Comparison of ENCODE assay signal across 25 cellular contexts in genomic region chr20:5433352-5433751, GRCh38.
"Had no signal": no experiment of that assay in that cellular context is flagged by ENCODE, and none has a peak within 500 bp of the region (broad histone marks: within the 10 kb centered on the region; RNA-seq: fewer than 3 reads in every experiment).

No MANE protein-coding gene starts in this region.

- DNase-seq: activated CD4-positive, alpha-beta T cell treated with anti-CD3 and anti-CD28 coated beads for 4 hours; activated CD4-positive, alpha-beta T cell treated with anti-CD3 and anti-CD28 coated beads, Interleukin-2, amount 50 U/mL, for 4 hours; activated CD8-positive, alpha-beta memory T cell treated with anti-CD3 and anti-CD28 coated beads, Interleukin-2, amount 10 ng/mL, durations not matched to agents 7 days and 5 days; activated effector memory CD4-positive, alpha-beta T cell treated with Interleukin-2 at 50 U/mL for 16 hours; activated naive CD4-positive, alpha-beta T cell; activated T-cell treated with anti-CD3 and anti-CD28 coated beads, Interleukin-2, amount 50 U/mL, for 24 hours; body of pancreas; MG63; MV-4-11; NCI-H1092 treated with DMSO at 0.1 percent for 48 hours; NCI-H1436; NCI-H187 treated with DMSO at 0.1 percent for 48 hours; NCI-H2081 treated with DMSO at 0.1 percent for 48 hours; NCI-H2171; NCI-H2227 treated with DMSO at 0.1 percent for 48 hours; NCI-H526; NCI-H82; Peyer's patch; SHP77 had no signal

- H3K27ac Mint-ChIP-seq: activated CD8-positive, alpha-beta memory T cell treated with anti-CD3 and anti-CD28 coated beads, Interleukin-2, amount 10 ng/mL, durations not matched to agents 7 days and 5 days; activated naive CD4-positive, alpha-beta T cell treated with anti-CD3 and anti-CD28 coated beads, Interleukin-2, amount 50 U/mL, for 24 hours; activated T-cell treated with anti-CD3 and anti-CD28 coated beads, Interleukin-2, amount 50 U/mL, for 24 hours; activated T-helper 1 cell treated with anti-CD3 and anti-CD28 coated beads, Interleukin-12 subunit alpha, Interleukin-12 subunit beta, Interleukin-2, Interleukin-4 antibody, amounts not matched to agents 30 ng/mL and 10 ng/mL and 1 ng/mL, durations not matched to agents 14 hours and 24 hours and 36 hours; T-helper 1 cell treated with Interleukin-12 subunit alpha and Interleukin-12 subunit beta and Interleukin-4 antibody, amounts not matched to agents 30 μg/mL and 1 μg/mL, for 36 hours had no signal

- ATAC-seq: activated CD4-positive, CD25-positive, alpha-beta regulatory T cell treated with anti-CD3 and anti-CD28 coated beads, Interleukin-2, amount 50 U/mL, for 24 hours; activated CD8-positive, alpha-beta memory T cell treated with anti-CD3 and anti-CD28 coated beads, Interleukin-2, amount 10 ng/mL, durations not matched to agents 7 days and 5 days; body of pancreas; SK-N-SH treated with all-trans-retinoic acid at 6 μM for 48 hours had no signal

- H3K9me3 Mint-ChIP-seq: activated naive CD4-positive, alpha-beta T cell treated with anti-CD3 and anti-CD28 coated beads, Interleukin-2, amount 50 U/mL, for 24 hours; activated T-cell treated with anti-CD3 and anti-CD28 coated beads, Interleukin-2, amount 50 U/mL, for 24 hours; activated T-helper 1 cell treated with anti-CD3 and anti-CD28 coated beads, Interleukin-12 subunit alpha, Interleukin-12 subunit beta, Interleukin-2, Interleukin-4 antibody, amounts not matched to agents 30 ng/mL and 10 ng/mL and 1 ng/mL, durations not matched to agents 14 hours and 24 hours and 36 hours; central memory CD8-positive, alpha-beta T cell; T-helper 1 cell treated with Interleukin-12 subunit alpha and Interleukin-12 subunit beta and Interleukin-4 antibody, amounts not matched to agents 30 μg/mL and 1 μg/mL, for 36 hours had no signal

- H3K4me1 Mint-ChIP-seq: activated CD8-positive, alpha-beta memory T cell treated with anti-CD3 and anti-CD28 coated beads, Interleukin-2, amount 10 ng/mL, durations not matched to agents 7 days and 5 days; activated naive CD4-positive, alpha-beta T cell treated with anti-CD3 and anti-CD28 coated beads, Interleukin-2, amount 50 U/mL, for 24 hours; central memory CD8-positive, alpha-beta T cell had no signal

- H3K36me3 Mint-ChIP-seq: activated CD8-positive, alpha-beta memory T cell treated with anti-CD3 and anti-CD28 coated beads, Interleukin-2, amount 10 ng/mL, durations not matched to agents 7 days and 5 days; activated naive CD4-positive, alpha-beta T cell treated with anti-CD3 and anti-CD28 coated beads, Interleukin-2, amount 50 U/mL, for 24 hours had no signal

- H3K4me3 Mint-ChIP-seq: activated CD8-positive, alpha-beta memory T cell treated with anti-CD3 and anti-CD28 coated beads, Interleukin-2, amount 10 ng/mL, durations not matched to agents 7 days and 5 days; activated naive CD4-positive, alpha-beta T cell treated with anti-CD3 and anti-CD28 coated beads, Interleukin-2, amount 50 U/mL, for 24 hours; activated T-cell treated with anti-CD3 and anti-CD28 coated beads, Interleukin-2, amount 50 U/mL, for 24 hours; activated T-helper 1 cell treated with anti-CD3 and anti-CD28 coated beads, Interleukin-12 subunit alpha, Interleukin-12 subunit beta, Interleukin-2, Interleukin-4 antibody, amounts not matched to agents 30 ng/mL and 10 ng/mL and 1 ng/mL, durations not matched to agents 14 hours and 24 hours and 36 hours; central memory CD8-positive, alpha-beta T cell; T-helper 1 cell treated with Interleukin-12 subunit alpha and Interleukin-12 subunit beta and Interleukin-4 antibody, amounts not matched to agents 30 μg/mL and 1 μg/mL, for 36 hours had no signal
